In genomic region chr16:31471875-31472558, GRCh38 we compare ENCODE assay signal across 8 cellular contexts. TPM values are rescaled to one million over a fixed set of nuclear protein-coding genes. Genes with fewer than 3 reads are reported as not detected.
DNase-seq lines count a peak whose midpoint lies in the region; ATAC-seq, FAIRE-seq and TF ChIP-seq lines count a peak whose summit lies in the region.

TSS of gene TGFB1I1 (plus strand) at chr16:31472152. CDS start at chr16:31472189, 37 bp downstream.

- FAIRE-seq in RCC 7860 (lab: Jason Lieb, UNC), result no peak

- CTCF ChIA-PET in GM10248 (lab: Yijun Ruan, JAX), result interaction anchor here (2.1 kb wide), 1 partner anchor 12 kb away, joined by 12 read pairs; the partner anchor contains the start of gene ARMC5

- H3K9me3 ChIP-seq in left lung, result no peaks in the 10 kb centered on the region

- peak within 1 kb of the TSS; percentile 82 to 93 for H3K27ac ChIP-seq in left lung
- peak within 1 kb of the TSS; percentile 2 for H3K27ac ChIP-seq in temporal lobe (ENCODE audit: low read depth, low read length)

- peaks cover 0 to 37% of the 10 kb centered on the region in 2 donors for H3K36me3 ChIP-seq in left lung

- peaks cover 16 to 44% of the 10 kb centered on the region in 2 donors for H3K4me1 ChIP-seq in left lung

- no peak for TF ChIP-seq CTCF in GM10248 (IDR thresholded peaks at IDR 0.05; ENCODE audit: control extremely low read depth, extremely low read depth, low read depth, missing control alignments)
- TF ChIP-seq CTCF in left lung (IDR thresholded peaks at IDR 0.05), result no peak

- H3K4me3 ChIP-seq in left lung, result peak within 1 kb of the TSS; percentile 56 to 62

- DNase-seq in GM10248 (ENCODE audit: extremely low spot score) (peak; percentile 33), NCI-H748 treated with DMSO at 0.1 percent for 48 hours (lab: John Stamatoyannopoulos, UW) (peak; percentile 5), dermis microvascular lymphatic vessel endothelial cell (ENCODE audit: low read depth in 2 of 2) (peak in 1 of 2 donors; percentile 60), left lung (peak; percentile 60 to 85), midbrain (lab: John Stamatoyannopoulos, UW) (no peak), NCI-H1436 treated with DMSO at 0.1 percent for 48 hours (lab: John Stamatoyannopoulos, UW) (no peak), RCC 7860 (ENCODE audit: low spot score) (no peak)

- H3K27me3 ChIP-seq in left lung, result peaks cover 0 to 19% of the 10 kb centered on the region in 2 donors

- POLR2A ChIA-PET in GM10248 (lab: Yijun Ruan, JAX), result no interaction called here

- intact Hi-C loops in left lung (cut with DNase I), result no loop called here

- peak; percentile 49 for ATAC-seq in left lung

RNA-seq across cellular contexts. Expression of gene TGFB1I1, which starts in this region (rescaled TPM):
- total RNA-seq in dermis microvascular lymphatic vessel endothelial cell, result 26.2 and 40.7 TPM in 2 replicates
- 10 to 100 TPM; 49.3 to 70.3 TPM for total RNA-seq in left lung
- total RNA-seq in temporal lobe, result 2.0 TPM

Comparison
In these comparisons a context has a peak if more than half of its experiments do, and no peak if none do; other contexts are left out.
1. DNase-seq: peak in GM10248 (single experiment), NCI-H748 treated with DMSO at 0.1 percent for 48 hours (single experiment) and left lung (2 of 2); none in midbrain (single experiment), NCI-H1436 treated with DMSO at 0.1 percent for 48 hours (single experiment) and RCC 7860 (single experiment).